Comparison of ENCODE assay signal across 27 cellular contexts in genomic region chr11:17781626-17782025, GRCh38. TPM values are rescaled to one million over a fixed set of nuclear protein-coding genes. Genes with fewer than 3 reads are reported as not detected.
"Had no signal": no experiment of that assay in that cellular context is flagged by ENCODE, and none has a peak within 500 bp of the region (broad histone marks: within the 10 kb centered on the region; RNA-seq: fewer than 3 reads in every experiment).

No MANE protein-coding gene starts in this region.

- FAIRE-seq: urothelium cell line had no signal

- ATAC-seq: stimulated activated effector memory CD8-positive, alpha-beta T cell treated with anti-CD3 and anti-CD28 coated beads, Interleukin-12 subunit alpha, Interleukin-12 subunit beta, amount 100 ng/mL, for 72 hours; stimulated activated memory B cell treated with anti-CD40 and anti-IgM and Interleukin-4, amounts not matched to agents 10 μg/mL and 1 μg/mL and 100 μg/mL, for 72 hours; stimulated activated naive B cell treated with anti-CD40 and anti-IgM and Interleukin-4, amounts not matched to agents 10 μg/mL and 1 μg/mL and 100 μg/mL, for 72 hours; stimulated activated naive CD8-positive, alpha-beta T cell treated with anti-CD3 and anti-CD28 coated beads, Interleukin-15, amount 100 ng/mL, for 72 hours; stimulated activated naive CD8-positive, alpha-beta T cell treated with anti-CD3 and anti-CD28 coated beads, Interleukin-15, Interleukin-2, amounts not matched to agents 100 U/mL and 50 U/mL, for 24 hours; upper lobe of right lung had no signal

- DNase-seq: stimulated activated CD4-positive, alpha-beta T cell treated with anti-CD3 and anti-CD28 coated beads, Interleukin-2, amount 100 ng/mL, for 48 hours; stimulated activated CD4-positive, alpha-beta T cell treated with anti-CD3 and anti-CD28 coated beads, Interleukin-4, amount 100 ng/mL, for 1 hour; stimulated activated CD4-positive, alpha-beta T cell treated with anti-CD3 and anti-CD28 coated beads, Interleukin-4, amount 100 ng/mL, for 24 hours; stimulated activated CD4-positive, alpha-beta T cell treated with anti-CD3 and anti-CD28 coated beads, Interleukin-4, amount 100 ng/mL, for 4 hours; stimulated activated CD8-positive, alpha-beta memory T cell treated with anti-CD3 and anti-CD28 coated beads, Interleukin-4, amount 100 ng/mL, for 48 hours; stimulated activated naive B cell treated with anti-CD40 and anti-IgM and Interleukin-4, amounts not matched to agents 10 μg/mL and 1 μg/mL and 100 μg/mL, for 72 hours; stimulated activated naive CD4-positive, alpha-beta T cell; stimulated activated naive CD4-positive, alpha-beta T cell treated with Interleukin-2 at 50 U/mL for 16 hours; stimulated activated naive CD8-positive, alpha-beta T cell treated with anti-CD3 and anti-CD28 coated beads, Interleukin-15, amount 100 ng/mL, for 72 hours; stimulated activated naive CD8-positive, alpha-beta T cell treated with anti-CD3 and anti-CD28 coated beads, Interleukin-15, Interleukin-2, amounts not matched to agents 100 U/mL and 50 U/mL, for 24 hours; stomach; testis; thyroid gland; tibial artery; transverse colon; upper lobe of right lung; uterus had no signal

- H3K27ac ChIP-seq: stomach, suprapubic skin, testis, thoracic aorta, thyroid gland, tibial artery, tibial nerve, transverse colon, upper lobe of left lung, upper lobe of right lung, uterus, vagina had no signal

- H3K27me3 ChIP-seq: stomach, suprapubic skin, testis, thyroid gland, tibial artery, tibial nerve, transverse colon, upper lobe of left lung, upper lobe of right lung, uterus, vagina had no signal

- H3K9me3 ChIP-seq: stomach, suprapubic skin, testis, thoracic aorta, thyroid gland, tibial artery, tibial nerve, transverse colon, upper lobe of left lung, upper lobe of right lung, uterus, vagina had no signal

- H3K4me3 ChIP-seq: stomach, suprapubic skin, testis, thoracic aorta, thyroid gland, tibial artery, tibial nerve, transverse colon, upper lobe of left lung, upper lobe of right lung, uterus, vagina had no signal

- H3K4me1 ChIP-seq: stomach, testis, thyroid gland, tibial artery, tibial nerve, transverse colon, upper lobe of left lung, upper lobe of right lung, uterus, vagina had no signal

- H3K36me3 ChIP-seq: suprapubic skin, thoracic aorta, thyroid gland, tibial artery, transverse colon, upper lobe of left lung, upper lobe of right lung, uterus, vagina had no signal

RNA-seq across cellular contexts. Expression of gene KCNC1, which starts 47.0 kb away (rescaled TPM):
- total RNA-seq: subcutaneous adipose tissue, suprapubic skin, thoracic aorta, tibial nerve, upper lobe of left lung, upper lobe of right lung, ureter had no signal
